In genomic region chr18:8608795-8609673, GRCh38 we compare ENCODE assay signal across 1 cellular context.
TF ChIP-seq lines count a peak whose summit lies in the region.

A gene with protein sequence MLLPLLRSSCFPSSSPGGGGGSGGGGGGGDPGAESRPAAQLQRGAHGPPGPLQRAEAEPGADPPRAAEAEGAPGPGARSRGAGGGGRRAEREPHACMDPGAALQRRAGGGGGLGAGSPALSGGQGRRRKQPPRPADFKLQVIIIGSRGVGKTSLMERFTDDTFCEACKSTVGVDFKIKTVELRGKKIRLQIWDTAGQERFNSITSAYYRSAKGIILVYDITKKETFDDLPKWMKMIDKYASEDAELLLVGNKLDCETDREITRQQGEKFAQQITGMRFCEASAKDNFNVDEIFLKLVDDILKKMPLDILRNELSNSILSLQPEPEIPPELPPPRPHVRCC (plus strand): TSS chr18:8609437. CDS start chr18:8609440, 3 bp downstream.

TF ChIP-seq in GM12878, 131 proteins besides CTCF, POLR2A, EP300 and RAD21 (continued from another document):
- TF ChIP-seq, protein P1, sequence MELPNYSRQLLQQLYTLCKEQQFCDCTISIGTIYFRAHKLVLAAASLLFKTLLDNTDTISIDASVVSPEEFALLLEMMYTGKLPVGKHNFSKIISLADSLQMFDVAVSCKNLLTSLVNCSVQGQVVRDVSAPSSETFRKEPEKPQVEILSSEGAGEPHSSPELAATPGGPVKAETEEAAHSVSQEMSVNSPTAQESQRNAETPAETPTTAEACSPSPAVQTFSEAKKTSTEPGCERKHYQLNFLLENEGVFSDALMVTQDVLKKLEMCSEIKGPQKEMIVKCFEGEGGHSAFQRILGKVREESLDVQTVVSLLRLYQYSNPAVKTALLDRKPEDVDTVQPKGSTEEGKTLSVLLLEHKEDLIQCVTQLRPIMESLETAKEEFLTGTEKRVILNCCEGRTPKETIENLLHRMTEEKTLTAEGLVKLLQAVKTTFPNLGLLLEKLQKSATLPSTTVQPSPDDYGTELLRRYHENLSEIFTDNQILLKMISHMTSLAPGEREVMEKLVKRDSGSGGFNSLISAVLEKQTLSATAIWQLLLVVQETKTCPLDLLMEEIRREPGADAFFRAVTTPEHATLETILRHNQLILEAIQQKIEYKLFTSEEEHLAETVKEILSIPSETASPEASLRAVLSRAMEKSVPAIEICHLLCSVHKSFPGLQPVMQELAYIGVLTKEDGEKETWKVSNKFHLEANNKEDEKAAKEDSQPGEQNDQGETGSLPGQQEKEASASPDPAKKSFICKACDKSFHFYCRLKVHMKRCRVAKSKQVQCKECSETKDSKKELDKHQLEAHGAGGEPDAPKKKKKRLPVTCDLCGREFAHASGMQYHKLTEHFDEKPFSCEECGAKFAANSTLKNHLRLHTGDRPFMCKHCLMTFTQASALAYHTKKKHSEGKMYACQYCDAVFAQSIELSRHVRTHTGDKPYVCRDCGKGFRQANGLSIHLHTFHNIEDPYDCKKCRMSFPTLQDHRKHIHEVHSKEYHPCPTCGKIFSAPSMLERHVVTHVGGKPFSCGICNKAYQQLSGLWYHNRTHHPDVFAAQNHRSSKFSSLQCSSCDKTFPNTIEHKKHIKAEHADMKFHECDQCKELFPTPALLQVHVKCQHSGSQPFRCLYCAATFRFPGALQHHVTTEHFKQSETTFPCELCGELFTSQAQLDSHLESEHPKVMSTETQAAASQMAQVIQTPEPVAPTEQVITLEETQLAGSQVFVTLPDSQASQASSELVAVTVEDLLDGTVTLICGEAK (IDR thresholded peaks at IDR 0.05; ENCODE audit: borderline replicate concordance): no peak
- no peak for TF ChIP-seq RELB (IDR thresholded peaks at IDR 0.05; ENCODE audit: low read depth)
